ENCODE assay signal across 8 cellular contexts in the genomic region with DNA sequence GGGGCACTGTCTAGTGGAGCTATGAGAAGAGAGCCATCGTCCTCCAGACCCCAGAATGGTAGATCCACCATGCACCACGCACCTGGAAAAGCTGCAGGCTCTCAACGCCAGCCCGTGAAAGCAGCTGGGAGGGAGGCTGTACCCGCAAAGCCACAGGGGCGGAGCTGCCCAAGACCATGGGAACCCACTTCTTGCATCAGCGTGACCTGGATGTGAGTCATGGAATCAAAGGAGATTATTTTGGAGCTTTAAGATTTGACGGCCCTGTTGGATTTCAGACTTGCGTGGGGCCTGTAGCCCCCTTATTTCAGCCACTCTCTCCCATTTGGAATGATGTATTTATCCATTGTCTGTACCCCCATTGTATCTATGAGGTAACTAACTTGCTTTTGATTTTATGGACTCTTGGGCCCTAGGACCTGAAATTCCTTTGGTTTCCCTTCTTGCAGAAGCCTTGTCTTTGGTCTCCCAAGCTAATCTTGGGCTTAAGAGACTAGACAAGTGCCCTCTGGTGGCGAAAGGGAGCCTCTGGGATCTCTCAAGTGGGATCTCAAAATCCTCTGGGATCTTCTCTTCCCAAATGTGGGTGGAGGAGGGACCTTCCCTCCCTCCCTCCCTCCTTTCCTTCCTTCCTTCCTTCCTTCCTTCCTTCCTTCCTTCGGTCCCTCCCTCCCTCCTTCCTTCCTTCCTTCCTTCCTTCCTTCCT. TPM values are rescaled to one million over a fixed set of nuclear protein-coding genes. Genes with fewer than 3 reads are reported as not detected.
DNase-seq lines count a peak whose midpoint lies in the region; TF ChIP-seq lines count a peak whose summit lies in the region.

No MANE protein-coding gene starts in this region.

- DNase-seq in Ammon's horn (ENCODE audit: low spot score) (peak; percentile 54), GM19238 (ENCODE audit: insufficient read length, low spot score) (peak; percentile 10), RPMI8226 (peak; percentile 39), fibroblast of the conjunctiva (ENCODE audit: low read depth) (peak; percentile 37), smooth muscle cell (lab: John Stamatoyannopoulos, UW; ENCODE audit: unreplicated experiment) (no peak), NCI-H774 (lab: John Stamatoyannopoulos, UW) (no peak), T-helper 2 cell (no peak), suprapubic skin (ENCODE audit: low spot score in 2 of 2) (no peak)

- no peak for TF ChIP-seq EP300 in suprapubic skin (IDR thresholded peaks at IDR 0.05)

- H3K4me2 ChIP-seq in smooth muscle cell, result no peak overlapping the region

- H3K4me1 ChIP-seq in smooth muscle cell (ENCODE audit: low read depth) (no peaks in the 10 kb centered on the region), suprapubic skin (no peaks in the 10 kb centered on the region)

- H3K27ac ChIP-seq in smooth muscle cell (ENCODE audit: low read depth), result no peak overlapping the region
- no peak overlapping the region for H3K27ac ChIP-seq in suprapubic skin

- no peaks in the 10 kb centered on the region for H3K9me3 ChIP-seq in smooth muscle cell (replicated peaks; ENCODE audit: low read depth)
- no peaks in the 10 kb centered on the region for H3K9me3 ChIP-seq in suprapubic skin

- no peak overlapping the region for H3K4me3 ChIP-seq in smooth muscle cell
- H3K4me3 ChIP-seq in suprapubic skin, result no peak overlapping the region

- TF ChIP-seq POLR2A in suprapubic skin (IDR thresholded peaks at IDR 0.05), result no peak

- no peaks in the 10 kb centered on the region for H3K36me3 ChIP-seq in smooth muscle cell (ENCODE audit: low read depth)
- H3K36me3 ChIP-seq in suprapubic skin, result no peaks in the 10 kb centered on the region

- H3F3A ChIP-seq in smooth muscle cell (ENCODE audit: low read depth), result no peaks in the 10 kb centered on the region

- no peak overlapping the region for H2AFZ ChIP-seq in smooth muscle cell (ENCODE audit: low read depth)

- peak; percentile 56 for TF ChIP-seq CTCF in smooth muscle cell (IDR thresholded peaks at IDR 0.05; ENCODE audit: borderline replicate concordance, insufficient read depth, poor library complexity, severe bottlenecking)
- peak in 1 of 2 donors; percentile 45 for TF ChIP-seq CTCF in suprapubic skin (IDR thresholded peaks at IDR 0.05)

- WGBS in smooth muscle cell (ENCODE audit: low lambda C conversion rate), result 60% methylated on average over 11 of the region's 11 CpGs
- WGBS in suprapubic skin, result 70% methylated on average over 5 of the region's 11 CpGs

- no peak overlapping the region for H3K9ac ChIP-seq in smooth muscle cell (ENCODE audit: low read depth)

- H3K79me2 ChIP-seq in smooth muscle cell (ENCODE audit: low read depth), result no peaks in the 10 kb centered on the region

- no peaks in the 10 kb centered on the region for H4K20me1 ChIP-seq in smooth muscle cell (ENCODE audit: low read depth)

- H3K27me3 ChIP-seq in smooth muscle cell (ENCODE audit: low read depth) (no peaks in the 10 kb centered on the region), suprapubic skin (no peaks in the 10 kb centered on the region)

RNA-seq across cellular contexts. Expression of gene HAPSTR1, which starts 58.2 kb away (rescaled TPM):
- 77.5 and 86.7 TPM in 2 replicates for total RNA-seq in smooth muscle cell
- polyA plus RNA-seq in smooth muscle cell, result 26.7 and 29.1 TPM in 2 replicates
- 10 to 100 TPM; 40.4 to 52.7 (median 47.4) TPM for total RNA-seq in suprapubic skin

Comparison
In these comparisons a context has a peak if more than half of its experiments do, and no peak if none do; other contexts are left out.
1. DNase-seq: peak in Ammon's horn (single experiment), GM19238 (single experiment), RPMI8226 (single experiment) and fibroblast of the conjunctiva (single experiment); none in smooth muscle cell (single experiment), NCI-H774 (single experiment), T-helper 2 cell (0 of 5) and suprapubic skin (0 of 2).